Comparison of ENCODE assay signal across 14 cellular contexts in genomic region chr1:117609471-117609911, GRCh38. TPM values are rescaled to one million over a fixed set of nuclear protein-coding genes. Genes with fewer than 3 reads are reported as not detected.
DNase-seq lines count a peak whose midpoint lies in the region; ATAC-seq and TF ChIP-seq lines count a peak whose summit lies in the region.
"Had no signal": no experiment of that assay in that cellular context is flagged by ENCODE, and none has a peak within 500 bp of the region (broad histone marks: within the 10 kb centered on the region; RNA-seq: fewer than 3 reads in every experiment).

No MANE protein-coding gene starts in this region.

- peaks cover 67% of the 10 kb centered on the region for H3K4me1 Mint-ChIP-seq in activated T-cell treated with anti-CD3 and anti-CD28 coated beads, Interleukin-2, amount 50 U/mL, for 4 hours (ENCODE audit: low read depth)
- peaks cover 80 to 85% of the 10 kb centered on the region in 2 donors for H3K4me1 Mint-ChIP-seq in natural killer cell

- peak overlapping the region; percentile 13 to 94 for H3K27ac Mint-ChIP-seq in natural killer cell

- no peak for TF ChIP-seq POLR2A in erythroblast (IDR thresholded peaks at IDR 0.05; ENCODE audit: low read length)

- no peak for DNase-seq in activated T-cell treated with anti-CD3 and anti-CD28 coated beads, Interleukin-2, amount 50 U/mL, for 4 hours
- DNase-seq in activated T-cell treated with anti-CD3 and anti-CD28 coated beads, Interleukin-2, amount 50 U/mL, for 48 hours = no peak
- DNase-seq in erythroblast (lab: John Stamatoyannopoulos, UW) (peak; percentile 27 to 60), natural killer cell (peak; percentile 13), head of caudate nucleus (no peak), D341Med (ENCODE audit: low spot score) (no peak), DMS79 (lab: John Stamatoyannopoulos, UW) (no peak), NCI-H524 treated with DMSO at 0.1 percent for 48 hours (lab: John Stamatoyannopoulos, UW) (no peak)
- DNase-seq: ACHN, DMS153, foreskin keratinocyte, NCI-H2029, substantia nigra had no signal

- peak overlapping the region; percentile 35 for H3K4me3 Mint-ChIP-seq in activated T-cell treated with anti-CD3 and anti-CD28 coated beads, Interleukin-2, amount 50 U/mL, for 4 hours
- no peak overlapping the region for H3K4me3 Mint-ChIP-seq in natural killer cell

- no peak for TF ChIP-seq CTCF in natural killer cell (IDR thresholded peaks at IDR 0.05)

- peaks cover 26% of the 10 kb centered on the region for H3K36me3 Mint-ChIP-seq in activated T-cell treated with anti-CD3 and anti-CD28 coated beads, Interleukin-2, amount 50 U/mL, for 4 hours (ENCODE audit: insufficient read depth)
- H3K36me3 Mint-ChIP-seq in natural killer cell = no peaks in the 10 kb centered on the region

- H3K27me3 Mint-ChIP-seq in activated T-cell treated with anti-CD3 and anti-CD28 coated beads, Interleukin-2, amount 50 U/mL, for 4 hours (ENCODE audit: low read depth) = no peaks in the 10 kb centered on the region
- peaks cover 0 to under 1% of the 10 kb centered on the region in 2 donors for H3K27me3 Mint-ChIP-seq in natural killer cell (ENCODE audit: low read depth in 2 of 2)

- H3K9me3 Mint-ChIP-seq in activated T-cell treated with anti-CD3 and anti-CD28 coated beads, Interleukin-2, amount 50 U/mL, for 4 hours = no peaks in the 10 kb centered on the region
- no peaks in the 10 kb centered on the region for H3K9me3 Mint-ChIP-seq in natural killer cell

- intact Hi-C loops in natural killer cell (cut with micrococcal nuclease) (loop anchor here (5.0 kb wide), 1 partner anchor 242 kb away; the partner anchor contains the start of gene MAN1A2), head of caudate nucleus (cut with DNase I) (loop anchor here (10.0 kb wide), 1 partner anchor 245 kb away; the partner anchor contains the start of gene MAN1A2)

- ATAC-seq in activated T-cell treated with anti-CD3 and anti-CD28 coated beads, Interleukin-2, amount 50 U/mL, for 4 hours = no peak
- ATAC-seq in natural killer cell = no peak
- ATAC-seq: foreskin keratinocyte had no signal

RNA-seq across cellular contexts. Expression of gene TENT5C, which starts 3.6 kb away (rescaled TPM):
- 1 to 10 TPM; 3.6 to 5.8 (median 5.6) TPM for total RNA-seq in activated T-cell treated with anti-CD3 and anti-CD28 coated beads, Interleukin-2, amount 50 U/mL, for 4 hours
- total RNA-seq in natural killer cell = 100 to 1,000 TPM in 1 of 3 donors, 10 to 100 TPM in 2; 80.6 to 109 (median 90.9) TPM
- total RNA-seq: LHCN-M2 had no signal

Comparison
In these comparisons a context has a peak if more than half of its experiments do, and no peak if none do; other contexts are left out.
1. DNase-seq: peak in erythroblast (2 of 2) and natural killer cell (single experiment); none in activated T-cell treated with anti-CD3 and anti-CD28 coated beads, Interleukin-2, amount 50 U/mL, for 4 hours (single experiment), activated T-cell treated with anti-CD3 and anti-CD28 coated beads, Interleukin-2, amount 50 U/mL, for 48 hours (0 of 2), head of caudate nucleus (0 of 42), D341Med (single experiment), DMS79 (single experiment) and NCI-H524 treated with DMSO at 0.1 percent for 48 hours (single experiment).
2. RNA of gene TENT5C, which starts 3.6 kb away (total RNA-seq): 80.6 to 109 TPM in natural killer cell; 3.6 to 5.8 TPM in activated T-cell treated with anti-CD3 and anti-CD28 coated beads, Interleukin-2, amount 50 U/mL, for 4 hours; every median in the first group is over 10 times any median in the second.